ENCODE assay signal across 12 cellular contexts in the genomic region with DNA sequence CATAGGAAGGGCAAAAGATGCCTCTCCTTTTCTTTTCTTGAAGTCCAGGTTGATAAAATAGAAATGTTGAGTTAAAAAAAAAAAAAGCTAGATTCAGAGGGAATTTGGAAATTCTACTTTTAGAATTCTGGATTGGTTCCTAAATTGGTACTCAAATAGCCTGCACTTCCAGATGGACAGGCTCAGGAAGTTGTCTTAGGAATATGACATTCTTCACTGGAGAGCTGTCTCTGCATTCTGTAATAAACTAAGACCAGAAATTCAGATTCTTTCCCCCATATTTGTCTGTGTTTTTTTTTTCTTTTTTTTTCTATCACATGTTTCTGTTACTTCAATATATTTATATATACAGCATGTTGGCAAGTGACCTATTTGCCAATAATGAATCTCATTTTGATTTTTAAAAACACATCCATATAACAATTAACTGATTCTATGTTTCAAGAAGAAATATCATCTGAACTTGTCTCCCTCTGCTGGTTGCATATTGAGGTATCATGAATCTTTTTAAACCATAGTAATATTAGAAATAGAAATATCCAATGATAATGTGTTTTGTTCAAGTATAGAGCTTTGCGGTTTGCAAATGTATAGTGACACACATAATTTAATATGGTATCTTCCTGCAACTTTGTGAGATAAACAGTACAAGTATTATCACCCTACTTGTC. TPM values are rescaled to one million over a fixed set of nuclear protein-coding genes. Genes with fewer than 3 reads are reported as not detected.
A peak's percentile ranks its signal among the peaks of the same experiment; 100 is the strongest.
DNase-seq lines count a peak whose midpoint lies in the region; ATAC-seq and TF ChIP-seq lines count a peak whose summit lies in the region.
"Had no signal": no experiment of that assay in that cellular context is flagged by ENCODE, and none has a peak within 500 bp of the region (broad histone marks: within the 10 kb centered on the region; RNA-seq: fewer than 3 reads in every experiment).

No MANE protein-coding gene starts in this region.

- H3K27me3 Mint-ChIP-seq in neural crest cell (ENCODE audit: low read depth) = no peaks in the 10 kb centered on the region
- H3K27me3 Mint-ChIP-seq: activated naive CD8-positive, alpha-beta T cell treated with anti-CD3 and anti-CD28 coated beads, Interleukin-2, amount 50 U/mL, for 24 hours had no signal

- H3K4me1 ChIP-seq in right cardiac atrium (ENCODE audit: control insufficient read depth, insufficient read depth, low read length) = no peaks in the 10 kb centered on the region

- H3K9me3 Mint-ChIP-seq in neural crest cell = peaks cover 3% of the 10 kb centered on the region

- H3K9me3 ChIP-seq in right cardiac atrium (ENCODE audit: control insufficient read depth, low read length) = no peaks in the 10 kb centered on the region

- ATAC-seq in left cardiac atrium (no peak), right cardiac atrium (no peak)
- ATAC-seq: activated naive CD8-positive, alpha-beta T cell treated with anti-CD3 and anti-CD28 coated beads, Interleukin-2, amount 50 U/mL, for 24 hours; natural killer cell; stimulated activated effector memory CD8-positive, alpha-beta T cell treated with anti-CD3 and anti-CD28 coated beads, Interleukin-12 subunit alpha, Interleukin-12 subunit beta, amount 100 ng/mL, for 72 hours had no signal

- no peak overlapping the region for H3K27ac Mint-ChIP-seq in neural crest cell (ENCODE audit: unreplicated experiment)
- H3K27ac Mint-ChIP-seq: activated naive CD8-positive, alpha-beta T cell treated with anti-CD3 and anti-CD28 coated beads, Interleukin-2, amount 50 U/mL, for 24 hours; natural killer cell; stimulated activated effector memory CD8-positive, alpha-beta T cell treated with anti-CD3 and anti-CD28 coated beads, Interleukin-12 subunit alpha, Interleukin-12 subunit beta, amount 100 ng/mL, for 72 hours had no signal

- no peak overlapping the region for H3K4me3 Mint-ChIP-seq in neural crest cell
- H3K4me3 Mint-ChIP-seq: activated naive CD8-positive, alpha-beta T cell treated with anti-CD3 and anti-CD28 coated beads, Interleukin-2, amount 50 U/mL, for 24 hours; natural killer cell; stimulated activated effector memory CD8-positive, alpha-beta T cell treated with anti-CD3 and anti-CD28 coated beads, Interleukin-12 subunit alpha, Interleukin-12 subunit beta, amount 100 ng/mL, for 72 hours had no signal

- H3K4me3 ChIP-seq in LNCaP clone FGC (ENCODE audit: low read depth, low read length) = no peak overlapping the region
- no peak overlapping the region for H3K4me3 ChIP-seq in cardiac fibroblast (replicated peaks in 1 of 2; ENCODE audit: low read depth in 2 of 2, low read length in 2 of 2)
- no peak overlapping the region for H3K4me3 ChIP-seq in right cardiac atrium (ENCODE audit: low read length)

- intact Hi-C loops in left cardiac atrium (cut with DNase I) = no loop called here
- intact Hi-C loops in right cardiac atrium (cut with DNase I) = no loop called here

- H3K27ac ChIP-seq in right cardiac atrium (ENCODE audit: low read length) = no peak overlapping the region

- no peaks in the 10 kb centered on the region for H3K27me3 ChIP-seq in right cardiac atrium (ENCODE audit: control insufficient read depth, insufficient read depth)

- peak; percentile 40 for DNase-seq in COLO829 (ENCODE audit: low spot score)
- DNase-seq in LNCaP clone FGC (ENCODE audit: low read depth) = no peak
- peak; percentile 12 to 41 for DNase-seq in cardiac fibroblast (ENCODE audit: low read depth in 2 of 2)
- DNase-seq in neural crest cell (ENCODE audit: low read depth, low spot score) = no peak
- DNase-seq in HUDEP-2 (lab: John Stamatoyannopoulos, UW; ENCODE audit: unreplicated experiment in 76 of 76) = no peak
- DNase-seq in UCSD-AML1 (lab: John Stamatoyannopoulos, UW; ENCODE audit: unreplicated experiment) = no peak
- no peak for DNase-seq in left cardiac atrium
- DNase-seq in right cardiac atrium = no peak
- DNase-seq: activated naive CD8-positive, alpha-beta T cell treated with anti-CD3 and anti-CD28 coated beads, Interleukin-2, amount 50 U/mL, for 24 hours; natural killer cell had no signal

- 0 out of 2 replicates have a peak, but pooled peaks have one; percentile 22 for TF ChIP-seq CTCF in LNCaP clone FGC (IDR thresholded peaks at IDR 0.05; ENCODE audit: control insufficient read depth, extremely low read depth, insufficient read depth)
- no peak for TF ChIP-seq CTCF in cardiac fibroblast (IDR thresholded peaks at IDR 0.05; ENCODE audit: low read depth, low read length)
- peak; percentile 61 for TF ChIP-seq CTCF in neural crest cell (conservative IDR thresholded peaks at IDR 0.05)

- WGBS in right cardiac atrium = 67% methylated on average over 1 of the region's 1 CpG

- H3K4me1 Mint-ChIP-seq in neural crest cell = peaks cover 12% of the 10 kb centered on the region
- H3K4me1 Mint-ChIP-seq: activated naive CD8-positive, alpha-beta T cell treated with anti-CD3 and anti-CD28 coated beads, Interleukin-2, amount 50 U/mL, for 24 hours; natural killer cell; stimulated activated effector memory CD8-positive, alpha-beta T cell treated with anti-CD3 and anti-CD28 coated beads, Interleukin-12 subunit alpha, Interleukin-12 subunit beta, amount 100 ng/mL, for 72 hours had no signal

- H3K36me3 Mint-ChIP-seq in neural crest cell (ENCODE audit: low read depth) = peaks cover 3% of the 10 kb centered on the region
- H3K36me3 Mint-ChIP-seq: natural killer cell; stimulated activated effector memory CD8-positive, alpha-beta T cell treated with anti-CD3 and anti-CD28 coated beads, Interleukin-12 subunit alpha, Interleukin-12 subunit beta, amount 100 ng/mL, for 72 hours had no signal

RNA-seq across cellular contexts. Expression of gene LSAMP, which starts 8.5 kb away (rescaled TPM):
- 36.6 and 36.7 TPM in 2 replicates for total RNA-seq in neural crest cell
- 1 to 10 TPM; 1.6 to 4.7 TPM for total RNA-seq in left cardiac atrium
- 1 to 10 TPM; 2.5 to 6.2 (median 4.9) TPM for total RNA-seq in right cardiac atrium
- polyA plus RNA-seq in right cardiac atrium = 1.4 TPM
- total RNA-seq: endothelial cell of umbilical vein, natural killer cell had no signal
- polyA plus RNA-seq: endothelial cell of umbilical vein had no signal

Comparison
In these comparisons a context has a peak if more than half of its experiments do, and no peak if none do; other contexts are left out.
1. DNase-seq: peak in COLO829 (single experiment) and cardiac fibroblast (2 of 2); none in LNCaP clone FGC (single experiment), neural crest cell (single experiment), HUDEP-2 (0 of 76), UCSD-AML1 (single experiment), left cardiac atrium (single experiment) and right cardiac atrium (0 of 3).